ENCODE assay signal across 12 cellular contexts in the genomic region with DNA sequence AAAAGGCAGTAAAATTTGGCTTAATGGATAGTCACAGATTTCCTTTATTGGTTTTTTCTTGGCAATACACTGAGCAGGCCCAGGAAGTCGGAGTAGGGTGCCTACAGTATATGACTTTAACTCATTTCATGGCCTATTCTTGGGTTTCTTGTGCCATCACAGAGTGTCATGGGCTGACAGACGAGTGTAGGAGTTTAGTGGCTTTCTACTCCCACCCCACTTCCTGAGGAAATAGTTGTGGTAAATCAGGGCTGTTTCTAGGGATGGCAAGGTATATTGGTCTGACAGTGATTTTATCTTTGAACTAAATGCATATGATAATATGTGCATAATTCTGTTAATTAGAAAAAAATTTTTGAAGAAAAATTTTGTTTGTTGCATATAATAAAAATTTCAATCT.
A peak's percentile ranks its signal among the peaks of the same experiment; 100 is the strongest.
DNase-seq lines count a peak whose midpoint lies in the region; ATAC-seq and TF ChIP-seq lines count a peak whose summit lies in the region.
"Had no signal": no experiment of that assay in that cellular context is flagged by ENCODE, and none has a peak within 500 bp of the region (broad histone marks: within the 10 kb centered on the region; RNA-seq: fewer than 3 reads in every experiment).

No MANE protein-coding gene starts in this region.

- no peak overlapping the region for H3K4me3 ChIP-seq in left lung
- H3K4me3 ChIP-seq: body of pancreas had no signal

- ATAC-seq in HG03378 (IDR thresholded peaks at IDR 0.05; ENCODE audit: unreplicated experiment) (peak; percentile 74), GM21786 (IDR thresholded peaks at IDR 0.05; ENCODE audit: unreplicated experiment) (no peak), left lung (no peak)
- ATAC-seq in activated CD8-positive, alpha-beta T cell treated with anti-CD3 and anti-CD28 coated beads for 36 hours, result peak; percentile 87
- peak; percentile 52 to 75 for ATAC-seq in naive thymus-derived CD8-positive, alpha-beta T cell
- ATAC-seq: body of pancreas had no signal

- no peak overlapping the region for H3K27ac ChIP-seq in left lung
- H3K27ac ChIP-seq: body of pancreas had no signal

- H3K27ac Mint-ChIP-seq in activated CD8-positive, alpha-beta T cell treated with anti-CD3 and anti-CD28 coated beads for 36 hours, result no peak overlapping the region
- H3K27ac Mint-ChIP-seq in naive thymus-derived CD8-positive, alpha-beta T cell, result peak overlapping the region in 2 of 10 donors; percentile 52 to 61
- H3K27ac Mint-ChIP-seq: type B pancreatic cell had no signal

- TF ChIP-seq CTCF in activated CD8-positive, alpha-beta T cell treated with anti-CD3 and anti-CD28 coated beads for 36 hours (IDR thresholded peaks at IDR 0.05), result no peak
- no peak for TF ChIP-seq CTCF in left lung (IDR thresholded peaks at IDR 0.05)

- peaks cover 30% of the 10 kb centered on the region for H3K27me3 Mint-ChIP-seq in activated CD8-positive, alpha-beta T cell treated with anti-CD3 and anti-CD28 coated beads for 36 hours
- peaks cover 3 to 17% (median 5%) of the 10 kb centered on the region in 5 donors for H3K27me3 Mint-ChIP-seq in naive thymus-derived CD8-positive, alpha-beta T cell
- H3K27me3 Mint-ChIP-seq: type B pancreatic cell had no signal

- no peaks in the 10 kb centered on the region for H3K36me3 ChIP-seq in left lung

- no peaks in the 10 kb centered on the region for H3K9me3 ChIP-seq in left lung
- H3K9me3 ChIP-seq: body of pancreas had no signal

- POLR2A ChIA-PET in activated CD8-positive, alpha-beta T cell treated with anti-CD3 and anti-CD28 coated beads for 36 hours (lab: Charles Lee), result no interaction called here
- POLR2A ChIA-PET in naive thymus-derived CD8-positive, alpha-beta T cell (lab: Charles Lee), result no interaction called here

- peaks cover 3% of the 10 kb centered on the region for H3K9me3 Mint-ChIP-seq in activated CD8-positive, alpha-beta T cell treated with anti-CD3 and anti-CD28 coated beads for 36 hours
- H3K9me3 Mint-ChIP-seq in naive thymus-derived CD8-positive, alpha-beta T cell, result no peaks in the 10 kb centered on the region
- H3K9me3 Mint-ChIP-seq: type B pancreatic cell had no signal

- H3K4me1 ChIP-seq in left lung, result no peaks in the 10 kb centered on the region
- H3K4me1 ChIP-seq: body of pancreas had no signal

- peaks cover 2% of the 10 kb centered on the region for H3K36me3 Mint-ChIP-seq in activated CD8-positive, alpha-beta T cell treated with anti-CD3 and anti-CD28 coated beads for 36 hours (ENCODE audit: low read depth)
- H3K36me3 Mint-ChIP-seq in naive thymus-derived CD8-positive, alpha-beta T cell, result peaks cover 0 to 6% (median 2%) of the 10 kb centered on the region in 3 donors
- H3K36me3 Mint-ChIP-seq: type B pancreatic cell had no signal

- CTCF ChIA-PET in activated CD8-positive, alpha-beta T cell treated with anti-CD3 and anti-CD28 coated beads for 36 hours (lab: Charles Lee), result no interaction called here

- H3K4me3 Mint-ChIP-seq in activated CD8-positive, alpha-beta T cell treated with anti-CD3 and anti-CD28 coated beads for 36 hours, result no peak overlapping the region
- H3K4me3 Mint-ChIP-seq in naive thymus-derived CD8-positive, alpha-beta T cell, result peak overlapping the region in 4 of 10 donors; percentile 3 to 29 (median 18)
- H3K4me3 Mint-ChIP-seq: type B pancreatic cell had no signal

- H3K27me3 ChIP-seq in left lung, result no peaks in the 10 kb centered on the region
- H3K27me3 ChIP-seq: body of pancreas had no signal

- peaks cover 6% of the 10 kb centered on the region for H3K4me1 Mint-ChIP-seq in activated CD8-positive, alpha-beta T cell treated with anti-CD3 and anti-CD28 coated beads for 36 hours (ENCODE audit: low read depth)
- H3K4me1 Mint-ChIP-seq in naive thymus-derived CD8-positive, alpha-beta T cell, result peaks cover 10 to 18% (median 17%) of the 10 kb centered on the region in 4 donors

- intact Hi-C loops in activated CD8-positive, alpha-beta T cell treated with anti-CD3 and anti-CD28 coated beads for 36 hours (cut with micrococcal nuclease), result no loop called here
- intact Hi-C loops in left lung (cut with DNase I), result no loop called here

- DNase-seq in NOMO-1 treated with DMSO at 0.1 percent for 48 hours (lab: John Stamatoyannopoulos, UW; ENCODE audit: unreplicated experiment), result peak; percentile 5
- no peak for DNase-seq in NOMO-1 treated with dmso at 0.1 percent for 144 hours (lab: John Stamatoyannopoulos, UW; ENCODE audit: unreplicated experiment)
- DNase-seq in activated CD8-positive, alpha-beta T cell treated with anti-CD3 and anti-CD28 coated beads for 36 hours, result peak; percentile 51
- peak in 6 of 10 donors; percentile 1 to 52 (median 14) for DNase-seq in naive thymus-derived CD8-positive, alpha-beta T cell
- DNase-seq in DMS53 (lab: John Stamatoyannopoulos, UW), result no peak
- no peak for DNase-seq in left lung
- DNase-seq: body of pancreas, occipital lobe, small intestine had no signal

Comparison
In these comparisons a context has a peak if more than half of its experiments do, and no peak if none do; other contexts are left out.
1. DNase-seq: peak in NOMO-1 treated with DMSO at 0.1 percent for 48 hours (single experiment), activated CD8-positive, alpha-beta T cell treated with anti-CD3 and anti-CD28 coated beads for 36 hours (single experiment) and naive thymus-derived CD8-positive, alpha-beta T cell (6 of 10); none in NOMO-1 treated with dmso at 0.1 percent for 144 hours (single experiment), DMS53 (single experiment) and left lung (0 of 2).
2. ATAC-seq: peak in HG03378 (single experiment), activated CD8-positive, alpha-beta T cell treated with anti-CD3 and anti-CD28 coated beads for 36 hours (single experiment) and naive thymus-derived CD8-positive, alpha-beta T cell (2 of 2); none in GM21786 (single experiment) and left lung (single experiment).